ENCODE assay signal across 8 cellular contexts in the genomic region with DNA sequence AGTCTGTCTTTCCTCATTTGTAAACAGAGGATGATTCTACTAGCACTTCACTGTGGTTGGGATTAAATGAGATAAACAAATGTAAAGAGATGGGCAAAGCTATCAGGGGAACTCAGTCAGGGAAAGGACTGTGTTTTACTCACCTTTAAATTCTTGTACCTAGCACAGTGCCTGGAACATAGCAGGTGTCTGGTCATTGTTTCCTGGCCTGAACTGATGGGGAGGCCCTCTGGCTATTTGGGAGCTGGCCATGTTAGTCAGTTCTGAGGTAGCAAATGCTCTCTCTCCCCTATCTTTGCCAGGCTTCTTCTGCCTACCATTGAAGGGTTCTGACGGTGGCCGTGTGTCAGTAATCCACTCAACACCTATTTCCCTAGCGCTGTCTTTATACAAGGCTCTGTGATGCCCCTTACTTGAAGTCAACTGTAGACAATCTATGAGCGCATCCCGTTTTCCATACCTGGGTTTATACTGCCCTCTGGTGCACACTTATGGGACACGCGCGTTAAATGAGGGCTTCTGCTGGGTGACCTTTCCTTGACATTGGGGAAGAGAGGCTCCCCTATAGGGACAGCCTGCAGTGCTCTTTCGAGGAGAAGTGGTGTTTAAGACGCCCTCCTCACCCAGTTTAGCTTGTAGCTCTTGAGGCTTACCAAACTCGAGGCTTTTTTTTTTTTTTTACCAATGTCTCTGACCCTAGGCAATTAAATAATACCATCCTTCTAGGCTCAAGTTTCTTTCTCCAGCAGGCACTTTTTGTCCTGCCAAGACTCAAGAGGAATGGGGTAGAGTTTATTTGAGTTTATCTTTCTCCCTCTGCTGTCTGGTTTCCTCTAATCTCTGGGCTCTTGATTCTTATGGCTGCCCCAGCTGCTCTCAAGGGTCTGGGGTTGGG. TPM values are rescaled to one million over a fixed set of nuclear protein-coding genes. Genes with fewer than 3 reads are reported as not detected.
DNase-seq lines count a peak whose midpoint lies in the region; TF ChIP-seq lines count a peak whose summit lies in the region.

No MANE protein-coding gene starts in this region.

- no peak overlapping the region for H3K4me3 ChIP-seq in astrocyte of the cerebellum (ENCODE audit: low read depth, low read length)

- no peak overlapping the region for H3K27ac Mint-ChIP-seq in Calu3 (ENCODE audit: unreplicated experiment)

- CTCF ChIA-PET in Calu3 (lab: Charles Lee): interaction anchor here (0.8 to 4.0 kb wide), 5 partner anchors 25 to 242 kb away, joined by 3 to 53 read pairs (median 3); a partner anchor contains a TSS
- CTCF ChIA-PET in HEK293T (lab: Yijun Ruan, JAX): interaction anchor here (0.8 to 5.7 kb wide), 6 partner anchors 9 to 82 kb away, joined by 4 to 46 read pairs (median 8); a partner anchor contains a TSS

- no peaks in the 10 kb centered on the region for H3K9me3 Mint-ChIP-seq in Calu3 (ENCODE audit: low read depth, unreplicated experiment)

- in situ Hi-C loops in astrocyte of the cerebellum (cut with HindIII; ENCODE audit: low sequenced_read_pairs): no loop called here

- H3K4me3 Mint-ChIP-seq in Calu3 (ENCODE audit: low read depth, unreplicated experiment): no peak overlapping the region

- intact Hi-C loops in Calu3 (cut with micrococcal nuclease; ENCODE audit: unreplicated experiment): loop anchor here (1.0 kb wide), 3 partner anchors 70 to 242 kb away; no protein-coding TSS in a partner anchor

- POLR2A ChIA-PET in HEK293T (lab: Yijun Ruan, JAX): interaction anchor here (0.5 to 1.7 kb wide), 5 partner anchors 24 to 92 kb away, joined by 3 to 6 read pairs (median 5); a partner anchor contains a TSS

- H3K27me3 Mint-ChIP-seq in Calu3 (ENCODE audit: unreplicated experiment): peaks cover 65% of the 10 kb centered on the region

- no TSS peak for BruUV-seq in Calu3 (replicated peaks; lab: Mats Ljungman, UMichigan)

- no peaks in the 10 kb centered on the region for H3K4me1 Mint-ChIP-seq in Calu3 (ENCODE audit: low read depth, unreplicated experiment)

- TF ChIP-seq CTCF in Calu3 (IDR thresholded peaks at IDR 0.05; ENCODE audit: unreplicated experiment) (peak; percentile 84), astrocyte of the cerebellum (IDR thresholded peaks at IDR 0.05; ENCODE audit: low read depth, low read length, missing control alignments) (peak; percentile 80)

- H3K36me3 Mint-ChIP-seq in Calu3 (ENCODE audit: insufficient read depth, unreplicated experiment): no peaks in the 10 kb centered on the region

- DNase-seq in Calu3: peak; percentile 77
- DNase-seq in HEK293T (ENCODE audit: extremely low spot score): peak; percentile 74
- peak; percentile 68 to 71 for DNase-seq in NCI-H2081 (lab: John Stamatoyannopoulos, UW)
- peak; percentile 50 for DNase-seq in T-helper 9 cell
- peak; percentile 31 for DNase-seq in astrocyte of the cerebellum (ENCODE audit: low read depth)
- peak in 38 of 51 donors; percentile 3 to 68 (median 26) for DNase-seq in hypothalamus (lab: John Stamatoyannopoulos, UW)
- DNase-seq in smooth muscle cell of the brain vasculature (ENCODE audit: low read depth, low spot score): peak; percentile 33
- no peak for DNase-seq in 8988T

TF ChIP-seq in HEK293T, 16 proteins besides CTCF, POLR2A, EP300 and RAD21:
- TF ChIP-seq ELF4 (IDR thresholded peaks at IDR 0.05) (no peak), SP1 (IDR thresholded peaks at IDR 0.05) (no peak), ZNF384 (IDR thresholded peaks at IDR 0.05) (no peak), CTBP1 (IDR thresholded peaks at IDR 0.05; ENCODE audit: borderline replicate concordance) (no peak), FOXK2 (IDR thresholded peaks at IDR 0.05) (no peak), TARDBP (IDR thresholded peaks at IDR 0.05) (no peak), NFRKB (IDR thresholded peaks at IDR 0.05) (no peak), L3MBTL2 (conservative IDR thresholded peaks at IDR 0.05) (no peak), FOXM1 (IDR thresholded peaks at IDR 0.05; ENCODE audit: borderline replicate concordance) (no peak), BHLHE40 (IDR thresholded peaks at IDR 0.05; ENCODE audit: borderline replicate concordance) (no peak), ARNT (IDR thresholded peaks at IDR 0.05) (no peak), LEF1 (IDR thresholded peaks at IDR 0.05; ENCODE audit: borderline replicate concordance) (no peak), FOXA1 (IDR thresholded peaks at IDR 0.05) (no peak), HDGF (IDR thresholded peaks at IDR 0.05; ENCODE audit: borderline replicate concordance) (no peak), SUZ12 (IDR thresholded peaks at IDR 0.05) (no peak)
- TF ChIP-seq, protein P1, sequence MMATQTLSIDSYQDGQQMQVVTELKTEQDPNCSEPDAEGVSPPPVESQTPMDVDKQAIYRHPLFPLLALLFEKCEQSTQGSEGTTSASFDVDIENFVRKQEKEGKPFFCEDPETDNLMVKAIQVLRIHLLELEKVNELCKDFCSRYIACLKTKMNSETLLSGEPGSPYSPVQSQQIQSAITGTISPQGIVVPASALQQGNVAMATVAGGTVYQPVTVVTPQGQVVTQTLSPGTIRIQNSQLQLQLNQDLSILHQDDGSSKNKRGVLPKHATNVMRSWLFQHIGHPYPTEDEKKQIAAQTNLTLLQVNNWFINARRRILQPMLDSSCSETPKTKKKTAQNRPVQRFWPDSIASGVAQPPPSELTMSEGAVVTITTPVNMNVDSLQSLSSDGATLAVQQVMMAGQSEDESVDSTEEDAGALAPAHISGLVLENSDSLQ (IDR thresholded peaks at IDR 0.05): no peak
TF ChIP-seq in HEK293T: peak in this region for 0.

RNA-seq across cellular contexts. Expression of a gene that starts 4.0 kb away (rescaled TPM):
- total RNA-seq in Calu3 (2022): not detected in 2 replicates

RNA-seq across cellular contexts. Expression of a gene that starts 25.3 kb away (rescaled TPM):
- 37.5 and 41.8 TPM in 2 replicates for total RNA-seq in Calu3 (2022)

RNA-seq across cellular contexts. Expression of a gene that starts 49.0 kb away (rescaled TPM):
- 39.2 and 43.4 TPM in 2 replicates for total RNA-seq in Calu3 (2022)
